Comparison of ENCODE assay signal across 1 cellular context in genomic region chr20:35200255-35200654, GRCh38.
TF ChIP-seq lines count a peak whose summit lies in the region.

No MANE protein-coding gene starts in this region.

TF ChIP-seq in endothelial cell of umbilical vein, 7 proteins besides CTCF, POLR2A, EP300 and RAD21:
- TF ChIP-seq FOS (IDR thresholded peaks at IDR 0.05; ENCODE audit: borderline replicate concordance, insufficient read depth, low read length) = peak; percentile 53
- no peak for TF ChIP-seq GATA2 (IDR thresholded peaks at IDR 0.05; ENCODE audit: insufficient read depth, insufficient read length, low read depth, low read length)
TF ChIP-seq in endothelial cell of umbilical vein: peak in this region for 1.
